8 cellular contexts compared by ENCODE assay signal in genomic region chr12:111412007-111412829, GRCh38. TPM values are rescaled to one million over a fixed set of nuclear protein-coding genes. Genes with fewer than 3 reads are reported as not detected.
DNase-seq lines count a peak whose midpoint lies in the region; ATAC-seq and TF ChIP-seq lines count a peak whose summit lies in the region.

No MANE protein-coding gene starts in this region.

- no peaks in the 10 kb centered on the region for H3K9me3 ChIP-seq in CD4-positive, alpha-beta memory T cell (ENCODE audit: control insufficient read depth in 1 of 2, low read length in 2 of 2)
- H3K9me3 ChIP-seq in colonic mucosa: no peaks in the 10 kb centered on the region

- H3K4me1 Mint-ChIP-seq in CD4-positive, alpha-beta memory T cell: peaks cover 49 to 95% (median 78%) of the 10 kb centered on the region in 4 donors
- peaks cover 59 to 86% (median 82%) of the 10 kb centered on the region in 3 donors for H3K4me1 Mint-ChIP-seq in naive B cell

- peaks cover 81% of the 10 kb centered on the region for H3K4me1 ChIP-seq in CD4-positive, alpha-beta memory T cell (ENCODE audit: insufficient read depth, low read length)
- peaks cover 24% of the 10 kb centered on the region for H3K4me1 ChIP-seq in colonic mucosa

- TF ChIP-seq CTCF in colonic mucosa (IDR thresholded peaks at IDR 0.05): no peak

- peaks cover 4 to 35% of the 10 kb centered on the region in 2 donors for H3K36me3 Mint-ChIP-seq in CD4-positive, alpha-beta memory T cell
- H3K36me3 Mint-ChIP-seq in naive B cell: no peaks in the 10 kb centered on the region

- peak overlapping the region; percentile 18 to 87 (median 79) for H3K4me3 Mint-ChIP-seq in CD4-positive, alpha-beta memory T cell
- peak overlapping the region; percentile 33 to 84 (median 61) for H3K4me3 Mint-ChIP-seq in naive B cell

- H3K27me3 ChIP-seq in CD4-positive, alpha-beta memory T cell (ENCODE audit: insufficient read depth, low read length): no peaks in the 10 kb centered on the region
- H3K27me3 ChIP-seq in colonic mucosa: no peaks in the 10 kb centered on the region

- no peaks in the 10 kb centered on the region for H3K36me3 ChIP-seq in CD4-positive, alpha-beta memory T cell (ENCODE audit: insufficient read depth, low read length)
- no peaks in the 10 kb centered on the region for H3K36me3 ChIP-seq in colonic mucosa

- CTCF ChIA-PET in CD4-positive, alpha-beta memory T cell (lab: Charles Lee; ENCODE audit: partially characterized antibody): interaction anchor here (2.6 to 23.0 kb wide), 6 partner anchors 9 to 39 kb away, joined by 11 to 1282 read pairs (median 20); no protein-coding TSS in a partner anchor

- POLR2A ChIA-PET in CD4-positive, alpha-beta memory T cell (lab: Charles Lee; ENCODE audit: partially characterized antibody): interaction anchor here (15.0 to 22.3 kb wide), 2 partner anchors 13 to 34 kb away, joined by 258 to 683 read pairs; no protein-coding TSS in a partner anchor

- H3K4me3 ChIP-seq in CD4-positive, alpha-beta memory T cell (ENCODE audit: low read length in 2 of 2): no peak overlapping the region
- H3K4me3 ChIP-seq in colonic mucosa: no peak overlapping the region

- no peaks in the 10 kb centered on the region for H3K27me3 Mint-ChIP-seq in CD4-positive, alpha-beta memory T cell
- H3K27me3 Mint-ChIP-seq in naive B cell: no peaks in the 10 kb centered on the region

- no peak for DNase-seq in CD4-positive, alpha-beta memory T cell
- DNase-seq in NCI-H2081 treated with DMSO at 0.1 percent for 48 hours (lab: John Stamatoyannopoulos, UW) (peak; percentile 31), colonic mucosa (no peak), naive B cell (no peak), SKM-1 treated with dmso at 0.1 percent for 144 hours (lab: John Stamatoyannopoulos, UW; ENCODE audit: unreplicated experiment) (no peak), NCI-H1930 (lab: John Stamatoyannopoulos, UW) (no peak), SK-N-DZ (ENCODE audit: low spot score) (no peak)

- no peak overlapping the region for H3K9ac ChIP-seq in colonic mucosa (ENCODE audit: low read depth in 2 of 2, low read length in 2 of 2)

- H3K27ac Mint-ChIP-seq in CD4-positive, alpha-beta memory T cell: peak overlapping the region; percentile 90 to 98 (median 93)
- peak overlapping the region; percentile 85 to 98 (median 94) for H3K27ac Mint-ChIP-seq in naive B cell

- H3K9me3 Mint-ChIP-seq in CD4-positive, alpha-beta memory T cell: peaks cover 0 to 4% (median 0%) of the 10 kb centered on the region in 8 donors
- H3K9me3 Mint-ChIP-seq in naive B cell: no peaks in the 10 kb centered on the region

- intact Hi-C loops in CD4-positive, alpha-beta memory T cell (cut with micrococcal nuclease): no loop called here
- intact Hi-C loops in colonic mucosa (cut with DNase I): no loop called here

- H3K27ac ChIP-seq in CD4-positive, alpha-beta memory T cell (ENCODE audit: low read depth, low read length): peak overlapping the region; percentile 97
- peak overlapping the region; percentile 22 for H3K27ac ChIP-seq in colonic mucosa

- ATAC-seq in naive B cell (ENCODE audit: low read depth in 2 of 2) (peak; percentile 47 to 48), GM21423 (IDR thresholded peaks at IDR 0.05; ENCODE audit: unreplicated experiment) (no peak)

RNA-seq across cellular contexts. Expression of gene SH2B3, which starts 6.5 kb away (rescaled TPM):
- total RNA-seq in CD4-positive, alpha-beta memory T cell: 10 to 100 TPM; 25.3 to 28.2 TPM
- polyA plus RNA-seq in CD4-positive, alpha-beta memory T cell: 10 to 100 TPM in 1 of 2 donors, 1 to 10 TPM in 1; 4.2 to 14.2 TPM
- 10 to 100 TPM; 26.4 to 40.9 TPM for total RNA-seq in colonic mucosa
- polyA plus RNA-seq in naive B cell (ENCODE audit: low read depth in 6 of 6): 10 to 100 TPM in 1 of 6 donors, 1 to 10 TPM in 5; 3.6 to 10.4 (median 4.5) TPM
- polyA plus RNA-seq in SK-N-DZ (2014; cell fraction: cytosol; rRNA removed): 2.7 and 4.7 TPM in 2 replicates
- 1.7 and 2.3 TPM in 2 replicates for polyA plus RNA-seq in SK-N-DZ (2014; cell fraction: nucleus; rRNA removed)

RNA-seq across cellular contexts. Expression of gene PHETA1, which starts 43.3 kb away (rescaled TPM):
- 1 to 10 TPM; 4.7 to 6.4 TPM for total RNA-seq in CD4-positive, alpha-beta memory T cell
- polyA plus RNA-seq in CD4-positive, alpha-beta memory T cell: 1 to 10 TPM in 1 of 2 donors, under 1 TPM in 1; 0.24 to 1.4 TPM
- total RNA-seq in colonic mucosa: 10 to 100 TPM; 21.8 to 43.6 TPM
- 10 to 100 TPM in 1 of 6 donors, 1 to 10 TPM in 5; 5.3 to 14.7 (median 7.7) TPM for polyA plus RNA-seq in naive B cell (ENCODE audit: low read depth in 6 of 6)
- polyA plus RNA-seq in SK-N-DZ (2014; cell fraction: cytosol; rRNA removed): 21.3 and 30.7 TPM in 2 replicates
- 14.9 and 16.6 TPM in 2 replicates for polyA plus RNA-seq in SK-N-DZ (2014; cell fraction: nucleus; rRNA removed)
